Comparison of ENCODE assay signal across 11 cellular contexts in the genomic region with DNA sequence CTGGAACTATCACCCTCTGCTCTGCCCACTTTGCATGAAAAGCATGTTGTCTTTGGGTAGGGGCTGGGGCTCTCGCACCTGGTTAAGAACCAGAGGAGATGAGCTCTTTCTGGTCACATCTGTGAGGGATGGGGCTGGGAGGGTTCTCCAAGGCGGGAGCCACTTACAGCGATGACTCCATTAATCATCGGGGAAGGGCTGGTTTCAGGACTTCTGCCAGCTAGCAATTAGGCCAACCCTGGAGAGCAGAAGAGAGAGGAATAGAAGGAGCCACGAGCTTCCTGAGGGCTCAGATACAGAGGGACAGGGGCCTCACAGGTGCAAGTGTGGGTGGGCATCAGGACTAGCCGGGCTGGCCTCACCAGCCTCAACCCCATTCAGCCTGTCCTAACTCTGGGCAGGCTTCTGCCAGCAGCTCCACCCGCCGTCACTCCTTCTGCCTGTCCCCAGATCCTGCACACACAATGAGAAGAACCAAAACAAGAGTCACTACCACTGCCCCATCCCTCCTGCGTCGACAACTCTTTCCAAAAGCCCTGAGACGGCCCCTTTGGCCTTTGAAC. TPM values are rescaled to one million over a fixed set of nuclear protein-coding genes. Genes with fewer than 3 reads are reported as not detected.
DNase-seq lines count a peak whose midpoint lies in the region; TF ChIP-seq lines count a peak whose summit lies in the region.
"Had no signal": no experiment of that assay in that cellular context is flagged by ENCODE, and none has a peak within 500 bp of the region (broad histone marks: within the 10 kb centered on the region; RNA-seq: fewer than 3 reads in every experiment).

No MANE protein-coding gene starts in this region.

- POLR2A ChIA-PET in PC-9 (lab: Charles Lee; ENCODE audit: unreplicated experiment), result interaction anchor here (0.5 kb wide), 1 partner anchor 11 kb away, joined by 8 read pairs; no protein-coding TSS in a partner anchor

- no peaks in the 10 kb centered on the region for H3K9me2 ChIP-seq in PC-9 (ENCODE audit: insufficient read depth)

- no peak overlapping the region for H2AFZ ChIP-seq in PC-9

- no peak overlapping the region for H3K4me3 ChIP-seq in PC-9
- no peak overlapping the region for H3K4me3 ChIP-seq in cardiac muscle cell
- peak overlapping the region in 1 of 3 donors; percentile 38 for H3K4me3 ChIP-seq in skeletal muscle tissue (ENCODE audit: low read length in 3 of 3)

- H3K36me3 Mint-ChIP-seq in activated T-helper 2 cell treated with anti-CD3 and anti-CD28 coated beads, Interferon-gamma antibody, Interleukin-2, Interleukin-4, amounts not matched to agents 10 μg/mL and 5 μg/mL and 100 μg/mL, durations not matched to agents 14 hours and 24 hours and 36 hours (ENCODE audit: low read depth), result no peaks in the 10 kb centered on the region
- H3K36me3 Mint-ChIP-seq: activated naive CD4-positive, alpha-beta T cell treated with anti-CD3 and anti-CD28 coated beads, Interleukin-2, amount 50 U/mL, for 72 hours; naive thymus-derived CD8-positive, alpha-beta T cell had no signal

- no peaks in the 10 kb centered on the region for H3K27me3 Mint-ChIP-seq in activated T-helper 2 cell treated with anti-CD3 and anti-CD28 coated beads, Interferon-gamma antibody, Interleukin-2, Interleukin-4, amounts not matched to agents 10 μg/mL and 5 μg/mL and 100 μg/mL, durations not matched to agents 14 hours and 24 hours and 36 hours (ENCODE audit: low read depth)
- H3K27me3 Mint-ChIP-seq: naive thymus-derived CD8-positive, alpha-beta T cell had no signal

- CTCF ChIA-PET in PC-9 (lab: Charles Lee), result interaction anchor here (0.5 to 1.2 kb wide), 2 partner anchors 18 to 110 kb away, joined by 3 to 5 read pairs; no protein-coding TSS in a partner anchor

- TF ChIP-seq CTCF in PC-9 (conservative IDR thresholded peaks at IDR 0.05) (no peak), cardiac muscle cell (IDR thresholded peaks at IDR 0.05; ENCODE audit: low read depth, low read length) (no peak)

- BruUV-seq in PC-9 (replicated peaks; lab: Mats Ljungman, UMichigan), result no TSS peak

- no peak overlapping the region for H3K9ac ChIP-seq in skeletal muscle tissue (ENCODE audit: low read depth in 1 of 3, low read length in 3 of 3)

- 0 out of 2 replicates have a peak overlapping the region, but pooled peaks have one; percentile 53 for H3K4me2 ChIP-seq in PC-9

- no peaks in the 10 kb centered on the region for H4K20me1 ChIP-seq in PC-9 (ENCODE audit: insufficient read depth)

- peak; percentile 36 for DNase-seq in GM04504 (ENCODE audit: low read depth)
- DNase-seq in PC-9, result no peak
- no peak for DNase-seq in cardiac muscle cell (ENCODE audit: low read depth in 1 of 2, low spot score in 1 of 2)
- no peak for DNase-seq in NOMO-1 treated with DMSO at 0.1 percent for 48 hours (lab: John Stamatoyannopoulos, UW; ENCODE audit: unreplicated experiment)
- DNase-seq in SHP77 treated with DMSO at 0.1 percent for 48 hours (lab: John Stamatoyannopoulos, UW), result no peak
- no peak for DNase-seq in GOT3 (lab: John Stamatoyannopoulos, UW)
- DNase-seq in activated T-helper 2 cell treated with anti-CD3 and anti-CD28 coated beads, Interferon-gamma antibody, Interleukin-2, Interleukin-4, amounts not matched to agents 10 μg/mL and 5 μg/mL and 100 μg/mL, durations not matched to agents 14 hours and 24 hours and 36 hours (ENCODE audit: low spot score), result no peak

- H3K27ac Mint-ChIP-seq in activated T-helper 2 cell treated with anti-CD3 and anti-CD28 coated beads, Interferon-gamma antibody, Interleukin-2, Interleukin-4, amounts not matched to agents 10 μg/mL and 5 μg/mL and 100 μg/mL, durations not matched to agents 14 hours and 24 hours and 36 hours, result no peak overlapping the region
- H3K27ac Mint-ChIP-seq: activated naive CD4-positive, alpha-beta T cell treated with anti-CD3 and anti-CD28 coated beads, Interleukin-2, amount 50 U/mL, for 72 hours; naive thymus-derived CD8-positive, alpha-beta T cell had no signal

- no peaks in the 10 kb centered on the region for H3K36me3 ChIP-seq in PC-9 (ENCODE audit: low read depth)
- H3K36me3 ChIP-seq in cardiac muscle cell, result no peaks in the 10 kb centered on the region
- peaks cover 0 to 8% (median 5%) of the 10 kb centered on the region in 3 donors for H3K36me3 ChIP-seq in skeletal muscle tissue (ENCODE audit: control insufficient read depth in 3 of 3, insufficient read depth in 3 of 3, low read length in 3 of 3)

- no peak overlapping the region for H3K4me3 Mint-ChIP-seq in activated T-helper 2 cell treated with anti-CD3 and anti-CD28 coated beads, Interferon-gamma antibody, Interleukin-2, Interleukin-4, amounts not matched to agents 10 μg/mL and 5 μg/mL and 100 μg/mL, durations not matched to agents 14 hours and 24 hours and 36 hours (ENCODE audit: low read depth)
- H3K4me3 Mint-ChIP-seq: naive thymus-derived CD8-positive, alpha-beta T cell had no signal

- no peaks in the 10 kb centered on the region for H3K79me2 ChIP-seq in PC-9 (ENCODE audit: low read depth)

- H3K27me3 ChIP-seq in PC-9 (ENCODE audit: insufficient read depth, low read depth) (no peaks in the 10 kb centered on the region), cardiac muscle cell (no peaks in the 10 kb centered on the region), skeletal muscle tissue (ENCODE audit: control insufficient read depth in 3 of 3, insufficient read depth in 3 of 3, low read length in 3 of 3) (no peaks in the 10 kb centered on the region)

- intact Hi-C loops in PC-9 (cut with micrococcal nuclease; ENCODE audit: unreplicated experiment), result no loop called here
- intact Hi-C loops in activated T-helper 2 cell treated with anti-CD3 and anti-CD28 coated beads, Interferon-gamma antibody, Interleukin-2, Interleukin-4, amounts not matched to agents 10 μg/mL and 5 μg/mL and 100 μg/mL, durations not matched to agents 14 hours and 24 hours and 36 hours (cut with micrococcal nuclease), result no loop called here

- H3K9me3 Mint-ChIP-seq in activated T-helper 2 cell treated with anti-CD3 and anti-CD28 coated beads, Interferon-gamma antibody, Interleukin-2, Interleukin-4, amounts not matched to agents 10 μg/mL and 5 μg/mL and 100 μg/mL, durations not matched to agents 14 hours and 24 hours and 36 hours, result no peaks in the 10 kb centered on the region
- H3K9me3 Mint-ChIP-seq: activated naive CD4-positive, alpha-beta T cell treated with anti-CD3 and anti-CD28 coated beads, Interleukin-2, amount 50 U/mL, for 72 hours; naive thymus-derived CD8-positive, alpha-beta T cell had no signal

- H3K4me1 ChIP-seq in PC-9 (replicated peaks; ENCODE audit: insufficient read depth) (peaks cover 39% of the 10 kb centered on the region), cardiac muscle cell (ENCODE audit: low read depth) (peaks cover 75% of the 10 kb centered on the region), skeletal muscle tissue (ENCODE audit: control insufficient read depth in 3 of 3, insufficient read depth in 3 of 3, low read length in 3 of 3) (peaks cover 36 to 39% (median 37%) of the 10 kb centered on the region in 3 donors)

- no peaks in the 10 kb centered on the region for H3K4me1 Mint-ChIP-seq in activated T-helper 2 cell treated with anti-CD3 and anti-CD28 coated beads, Interferon-gamma antibody, Interleukin-2, Interleukin-4, amounts not matched to agents 10 μg/mL and 5 μg/mL and 100 μg/mL, durations not matched to agents 14 hours and 24 hours and 36 hours (ENCODE audit: low read depth)

- H3K9me3 ChIP-seq in PC-9 (ENCODE audit: insufficient read depth, low read depth), result no peaks in the 10 kb centered on the region
- H3K9me3 ChIP-seq in cardiac muscle cell (ENCODE audit: low read depth), result no peaks in the 10 kb centered on the region
- no peaks in the 10 kb centered on the region for H3K9me3 ChIP-seq in skeletal muscle tissue (ENCODE audit: control insufficient read depth in 3 of 3, low read length in 3 of 3)

- H3F3A ChIP-seq in PC-9 (ENCODE audit: insufficient read depth, low read depth), result peaks cover 28% of the 10 kb centered on the region; the same call in 1 of the 2 replicates

- H3K27ac ChIP-seq in PC-9, result no peak overlapping the region
- peak overlapping the region; percentile 85 for H3K27ac ChIP-seq in cardiac muscle cell
- peak overlapping the region; percentile 52 for H3K27ac ChIP-seq in skeletal muscle tissue (ENCODE audit: low read depth, low read length)

RNA-seq across cellular contexts. Expression of a gene that starts 8.4 kb away (rescaled TPM):
- 4.0 and 4.8 TPM in 2 replicates for total RNA-seq in PC-9 (2021)
- total RNA-seq in cardiac muscle cell, result 35.6 and 63.9 TPM in 2 replicates
- 33.3 and 51.1 TPM in 2 replicates for polyA plus RNA-seq in cardiac muscle cell
- total RNA-seq in skeletal muscle tissue, result 67.8 TPM
- total RNA-seq in activated T-helper 2 cell treated with anti-CD3 and anti-CD28 coated beads, Interferon-gamma antibody, Interleukin-2, Interleukin-4, amounts not matched to agents 10 μg/mL and 5 μg/mL and 100 μg/mL, durations not matched to agents 14 hours and 24 hours and 36 hours, result not detected in 2 replicates
- polyA plus RNA-seq: naive thymus-derived CD8-positive, alpha-beta T cell had no signal

RNA-seq across cellular contexts. Expression of a gene that starts 43.7 kb away (rescaled TPM):
- not detected in 2 replicates for total RNA-seq in PC-9 (2021)
- total RNA-seq in cardiac muscle cell, result not detected in 2 replicates
- not detected in 2 replicates for polyA plus RNA-seq in cardiac muscle cell
- total RNA-seq in skeletal muscle tissue, result not detected
- total RNA-seq in activated T-helper 2 cell treated with anti-CD3 and anti-CD28 coated beads, Interferon-gamma antibody, Interleukin-2, Interleukin-4, amounts not matched to agents 10 μg/mL and 5 μg/mL and 100 μg/mL, durations not matched to agents 14 hours and 24 hours and 36 hours, result not detected in 2 replicates
- total RNA-seq: activated naive CD4-positive, alpha-beta T cell treated with anti-CD3 and anti-CD28 coated beads, Interleukin-2, amount 50 U/mL, for 72 hours; frontal cortex; naive thymus-derived CD8-positive, alpha-beta T cell had no signal
- polyA plus RNA-seq: naive thymus-derived CD8-positive, alpha-beta T cell had no signal
